Comparison of ENCODE assay signal across 10 cellular contexts in genomic region chr12:113239811-113240331, GRCh38. TPM values are rescaled to one million over a fixed set of nuclear protein-coding genes. Genes with fewer than 3 reads are reported as not detected.
DNase-seq lines count a peak whose midpoint lies in the region; ATAC-seq, FAIRE-seq and TF ChIP-seq lines count a peak whose summit lies in the region.
"Had no signal": no experiment of that assay in that cellular context is flagged by ENCODE, and none has a peak within 500 bp of the region (broad histone marks: within the 10 kb centered on the region; RNA-seq: fewer than 3 reads in every experiment).

No MANE protein-coding gene starts in this region.

- H3K36me3 ChIP-seq in kidney (ENCODE audit: control insufficient read depth in 1 of 2, insufficient read depth in 2 of 2, low read length in 2 of 2) (peaks cover 2 to 9% of the 10 kb centered on the region in 2 donors), small intestine (ENCODE audit: control insufficient read depth in 2 of 2, insufficient read depth in 2 of 2, low read length in 2 of 2) (peaks cover 0 to 3% of the 10 kb centered on the region in 2 donors)

- H3K27me3 ChIP-seq in small intestine (ENCODE audit: control insufficient read depth in 2 of 2, insufficient read depth in 2 of 2, low read length in 2 of 2), result no peaks in the 10 kb centered on the region

- H3K27ac Mint-ChIP-seq in T-helper 17 cell, result peak overlapping the region; percentile 89

- H3K4me3 ChIP-seq in kidney (ENCODE audit: low read length in 2 of 2) (peak overlapping the region; percentile 7 to 13), small intestine (ENCODE audit: low read depth in 1 of 2, low read length in 2 of 2) (no peak overlapping the region)

- no peak overlapping the region for H3K4me3 Mint-ChIP-seq in T-helper 17 cell

- no peaks in the 10 kb centered on the region for H3K27me3 Mint-ChIP-seq in T-helper 17 cell

- FAIRE-seq in kidney (lab: Jason Lieb, UNC), result no peak
- FAIRE-seq in small intestine (lab: Jason Lieb, UNC), result no peak

- intact Hi-C loops in kidney (cut with DNase I), result no loop called here

- H3K27ac ChIP-seq in kidney (ENCODE audit: low read depth in 2 of 2, low read length in 2 of 2), result peak overlapping the region; percentile 76 to 88
- H3K27ac ChIP-seq in small intestine (ENCODE audit: low read depth in 1 of 2, low read length in 1 of 2), result peak overlapping the region; percentile 89 to 94
- H3K27ac ChIP-seq: KMS-11 had no signal

- WGBS in small intestine, 3 donors, result 12 to 41% (median 35%) methylated on average over 12 of the region's 12 CpGs

- peaks cover 3% of the 10 kb centered on the region for H3K36me3 Mint-ChIP-seq in T-helper 17 cell (ENCODE audit: low read depth)

- ATAC-seq in T-helper 17 cell (no peak), GM21576 (IDR thresholded peaks at IDR 0.05; ENCODE audit: unreplicated experiment) (no peak), GM19452 (IDR thresholded peaks at IDR 0.05; ENCODE audit: unreplicated experiment) (no peak)

- H3K9me3 ChIP-seq in T-helper 17 cell (ENCODE audit: control insufficient read depth, low read length, poor library complexity, severe bottlenecking) (no peaks in the 10 kb centered on the region), kidney (ENCODE audit: control insufficient read depth in 1 of 2, low read length in 2 of 2) (no peaks in the 10 kb centered on the region), small intestine (ENCODE audit: control insufficient read depth, low read depth) (no peaks in the 10 kb centered on the region)

- no peak for TF ChIP-seq CTCF in kidney (IDR thresholded peaks at IDR 0.05; ENCODE audit: borderline replicate concordance, extremely low read depth, insufficient read depth)

- H3K9ac ChIP-seq in kidney (ENCODE audit: low read length in 2 of 2), result peak overlapping the region in 1 of 2 donors; percentile 1
- H3K9ac ChIP-seq: KMS-11 had no signal

- peaks cover 16% of the 10 kb centered on the region for H3K4me1 Mint-ChIP-seq in T-helper 17 cell

- DNase-seq in Daoy (ENCODE audit: low read depth) (peak; percentile 27), T-helper 17 cell (no peak), kidney (no peak), small intestine (peak; percentile 95), GF-D8 (lab: John Stamatoyannopoulos, UW) (no peak), HPDE6-E6E7 (ENCODE audit: extremely low spot score) (no peak)
- DNase-seq: EL had no signal

- H3K4me1 ChIP-seq in kidney (ENCODE audit: control insufficient read depth in 1 of 2, insufficient read depth in 1 of 2, low read depth in 1 of 2, low read length in 2 of 2), result peaks cover 64 to 76% of the 10 kb centered on the region in 2 donors
- peaks cover 21 to 24% of the 10 kb centered on the region in 2 donors for H3K4me1 ChIP-seq in small intestine (ENCODE audit: control insufficient read depth in 2 of 2, insufficient read depth in 1 of 2, low read depth in 1 of 2, low read length in 1 of 2)

RNA-seq across cellular contexts. Expression of gene TPCN1, which starts 18.6 kb away (rescaled TPM):
- total RNA-seq in Daoy (2014; rRNA removed; shearing (Covaris generic)), result 8.5 and 10.4 TPM in 2 replicates
- total RNA-seq in T-helper 17 cell (10 to 100 TPM; 39.9 to 59.0 TPM), kidney (93.3 TPM)
- polyA plus RNA-seq in kidney (ENCODE audit: insufficient read depth, low read depth, low replicate concordance) (38.4 TPM), small intestine (10 to 100 TPM; 12.2 to 40.0 (median 28.7) TPM)

RNA-seq across cellular contexts. Expression of gene RITA1, which starts 54.4 kb away (rescaled TPM):
- total RNA-seq in Daoy (2014; rRNA removed; shearing (Covaris generic)), result 26.0 and 31.8 TPM in 2 replicates
- 1 to 10 TPM; 5.1 to 8.6 TPM for total RNA-seq in T-helper 17 cell
- 14.6 TPM for total RNA-seq in kidney
- 31.6 TPM for polyA plus RNA-seq in kidney (ENCODE audit: insufficient read depth, low read depth, low replicate concordance)
- 10 to 100 TPM; 18.8 to 31.5 (median 20.5) TPM for polyA plus RNA-seq in small intestine

RNA-seq across cellular contexts. Expression of gene DDX54, which starts 54.6 kb away (rescaled TPM):
- total RNA-seq in Daoy (2014; rRNA removed; shearing (Covaris generic)), result 60.1 and 78.5 TPM in 2 replicates
- total RNA-seq in T-helper 17 cell (10 to 100 TPM; 75.9 to 92.5 TPM), kidney (62.0 TPM)
- polyA plus RNA-seq in kidney (ENCODE audit: insufficient read depth, low read depth, low replicate concordance) (55.4 TPM), small intestine (10 to 100 TPM; 34.9 to 75.6 (median 49.4) TPM)

Comparison
In these comparisons a context has a peak if more than half of its experiments do, and no peak if none do; other contexts are left out.
1. DNase-seq: peak in Daoy (single experiment) and small intestine (single experiment); none in T-helper 17 cell (0 of 3), kidney (single experiment), GF-D8 (single experiment) and HPDE6-E6E7 (single experiment).
2. H3K4me3 ChIP-seq: peak in kidney (2 of 2); none in small intestine (0 of 2).